In genomic region chr17:198225-198624, GRCh38 we compare ENCODE assay signal across 2 cellular contexts. TPM values are rescaled to one million over a fixed set of nuclear protein-coding genes. Genes with fewer than 3 reads are reported as not detected.
"Had no signal": no experiment of that assay in that cellular context is flagged by ENCODE, and none has a peak within 500 bp of the region (broad histone marks: within the 10 kb centered on the region; RNA-seq: fewer than 3 reads in every experiment).

No MANE protein-coding gene starts in this region.

RNA-seq across cellular contexts. Expression of gene DOC2B, which starts 16.8 kb away (rescaled TPM):
- total RNA-seq: activated CD4-positive, alpha-beta memory T cell treated with anti-CD3 and anti-CD28 coated beads, Interleukin-2, amount 10 ng/mL, durations not matched to agents 7 days and 5 days; activated CD4-positive, alpha-beta T cell treated with anti-CD3 and anti-CD28 coated beads, Interleukin-2, amount 10 ng/mL, durations not matched to agents 7 days and 5 days had no signal
